Comparison of ENCODE assay signal across 8 cellular contexts in genomic region chr19:34171539-34171876, GRCh38. TPM values are rescaled to one million over a fixed set of nuclear protein-coding genes. Genes with fewer than 3 reads are reported as not detected.
DNase-seq lines count a peak whose midpoint lies in the region; ATAC-seq and TF ChIP-seq lines count a peak whose summit lies in the region.

No MANE protein-coding gene starts in this region.

- H3K36me3 ChIP-seq in RWPE2 (ENCODE audit: low read depth) (peaks cover 23% of the 10 kb centered on the region), tibial nerve (no peaks in the 10 kb centered on the region)

- DNase-seq in activated CD4-positive, alpha-beta T cell treated with anti-CD3 and anti-CD28 coated beads for 36 hours, result peak; percentile 80
- no peak for DNase-seq in activated CD4-positive, alpha-beta T cell treated with anti-CD3 and anti-CD28 coated beads for 1 hour
- no peak for DNase-seq in RWPE2 (ENCODE audit: low spot score)
- peak; percentile 47 for DNase-seq in dermis blood vessel endothelial cell
- no peak for DNase-seq in naive thymus-derived CD8-positive, alpha-beta T cell
- no peak for DNase-seq in tibial nerve (ENCODE audit: low spot score in 2 of 2)
- no peak for DNase-seq in erythroblast (lab: John Stamatoyannopoulos, UW)

- POLR2A ChIA-PET in activated CD4-positive, alpha-beta T cell treated with anti-CD3 and anti-CD28 coated beads for 36 hours (lab: Charles Lee), result interaction anchor here (0.6 to 1.3 kb wide), 5 partner anchors 20 to 186 kb away, joined by 3 to 5 read pairs (median 4); no protein-coding TSS in a partner anchor
- POLR2A ChIA-PET in naive thymus-derived CD8-positive, alpha-beta T cell (lab: Charles Lee), result interaction anchor here (0.6 to 2.8 kb wide), 20 partner anchors 11 to 1200 kb away, joined by 3 to 25 read pairs (median 4); partner anchors contain the start of genes CEP89, GPI, UBA2 and ZNF302

- TF ChIP-seq EP300 in tibial nerve (IDR thresholded peaks at IDR 0.05), result no peak

- CTCF ChIA-PET in activated CD4-positive, alpha-beta T cell treated with anti-CD3 and anti-CD28 coated beads for 36 hours (lab: Charles Lee), result interaction anchor here (1.2 kb wide), 1 partner anchor 49 kb away, joined by 3 read pairs; no protein-coding TSS in a partner anchor

- H3K4me3 ChIP-seq in RWPE2 (ENCODE audit: severe bottlenecking) (peak overlapping the region; percentile 90), tibial nerve (peak overlapping the region; percentile 79 to 96 (median 80))

- H3K36me3 Mint-ChIP-seq in activated CD4-positive, alpha-beta T cell treated with anti-CD3 and anti-CD28 coated beads for 36 hours (ENCODE audit: low read depth), result peaks cover 20% of the 10 kb centered on the region
- peaks cover 1 to 22% (median 8%) of the 10 kb centered on the region in 3 donors for H3K36me3 Mint-ChIP-seq in naive thymus-derived CD8-positive, alpha-beta T cell

- peak; percentile 82 for ATAC-seq in activated CD4-positive, alpha-beta T cell treated with anti-CD3 and anti-CD28 coated beads for 36 hours
- ATAC-seq in HG02763 (IDR thresholded peaks at IDR 0.05; ENCODE audit: unreplicated experiment) (peak; percentile 14), RWPE2 (ENCODE audit: low read depth) (peak; percentile 62)
- no peak for ATAC-seq in naive thymus-derived CD8-positive, alpha-beta T cell

- TF ChIP-seq POLR2A in tibial nerve (IDR thresholded peaks at IDR 0.05) (no peak), erythroblast (IDR thresholded peaks at IDR 0.05; ENCODE audit: low read length) (no peak)

- H3K27me3 Mint-ChIP-seq in activated CD4-positive, alpha-beta T cell treated with anti-CD3 and anti-CD28 coated beads for 36 hours, result no peaks in the 10 kb centered on the region
- no peaks in the 10 kb centered on the region for H3K27me3 Mint-ChIP-seq in naive thymus-derived CD8-positive, alpha-beta T cell

- TF ChIP-seq CTCF in RWPE2 (IDR thresholded peaks at IDR 0.05; ENCODE audit: poor library complexity, severe bottlenecking), result no peak
- TF ChIP-seq CTCF in tibial nerve (IDR thresholded peaks at IDR 0.05), result no peak

- no peaks in the 10 kb centered on the region for H3K27me3 ChIP-seq in RWPE2 (ENCODE audit: insufficient read depth, poor library complexity, severe bottlenecking)
- H3K27me3 ChIP-seq in tibial nerve, result no peaks in the 10 kb centered on the region

- no peaks in the 10 kb centered on the region for H3K9me3 Mint-ChIP-seq in activated CD4-positive, alpha-beta T cell treated with anti-CD3 and anti-CD28 coated beads for 36 hours (ENCODE audit: low read depth)
- H3K9me3 Mint-ChIP-seq in naive thymus-derived CD8-positive, alpha-beta T cell, result no peaks in the 10 kb centered on the region

- H3K27ac Mint-ChIP-seq in activated CD4-positive, alpha-beta T cell treated with anti-CD3 and anti-CD28 coated beads for 36 hours, result peak overlapping the region; percentile 98
- peak overlapping the region; percentile 90 to 100 (median 97) for H3K27ac Mint-ChIP-seq in naive thymus-derived CD8-positive, alpha-beta T cell

- H3K4me1 Mint-ChIP-seq in activated CD4-positive, alpha-beta T cell treated with anti-CD3 and anti-CD28 coated beads for 36 hours, result peaks cover 30% of the 10 kb centered on the region
- peaks cover 10 to 44% (median 38%) of the 10 kb centered on the region in 4 donors for H3K4me1 Mint-ChIP-seq in naive thymus-derived CD8-positive, alpha-beta T cell

- 23 to 27% methylated on average over 9 of the region's 9 CpGs for WGBS in tibial nerve, 2 donors

- H3K27ac ChIP-seq in RWPE2 (ENCODE audit: poor library complexity, severe bottlenecking) (peak overlapping the region; percentile 90), tibial nerve (peak overlapping the region; percentile 98 to 99 (median 99))

- H3K4me1 ChIP-seq in RWPE2 (ENCODE audit: insufficient read depth, poor library complexity, severe bottlenecking) (peaks cover 20% of the 10 kb centered on the region), tibial nerve (peaks cover 3 to 42% (median 33%) of the 10 kb centered on the region in 4 donors)

- H3K9me3 ChIP-seq in RWPE2 (ENCODE audit: severe bottlenecking) (no peaks in the 10 kb centered on the region), tibial nerve (no peaks in the 10 kb centered on the region)

- intact Hi-C loops in activated CD4-positive, alpha-beta T cell treated with anti-CD3 and anti-CD28 coated beads for 36 hours (cut with DNase I, micrococcal nuclease), result loop anchor here (1.0 to 10.0 kb wide), 8 partner anchors 39 to 1767 kb away; partner anchors contain the start of genes CEBPG (in 1 of the 2), DPY19L3 (in 1 of the 2) and NUDT19 (in 1 of the 2)

- H3K4me3 Mint-ChIP-seq in activated CD4-positive, alpha-beta T cell treated with anti-CD3 and anti-CD28 coated beads for 36 hours, result peak overlapping the region; percentile 88
- H3K4me3 Mint-ChIP-seq in naive thymus-derived CD8-positive, alpha-beta T cell, result peak overlapping the region; percentile 80 to 99 (median 92)

RNA-seq across cellular contexts. Expression of gene LSM14A, which starts 0.8 kb away (rescaled TPM):
- 100 to 1,000 TPM in 1 of 2 experiments, 10 to 100 TPM in 1; 89.0 to 151 TPM for total RNA-seq in activated CD4-positive, alpha-beta T cell treated with anti-CD3 and anti-CD28 coated beads for 36 hours
- total RNA-seq in dermis blood vessel endothelial cell, result 62.8 and 99.5 TPM in 2 replicates
- total RNA-seq in naive thymus-derived CD8-positive, alpha-beta T cell, result 100 to 1,000 TPM; 196 to 209 TPM
- polyA plus RNA-seq in naive thymus-derived CD8-positive, alpha-beta T cell, result 100 to 1,000 TPM; 163 to 193 (median 172) TPM
- 100 to 1,000 TPM in 1 of 4 donors, 10 to 100 TPM in 3; 68.4 to 117 (median 98.1) TPM for total RNA-seq in tibial nerve

Comparison
In these comparisons a context has a peak if more than half of its experiments do, and no peak if none do; other contexts are left out.
1. DNase-seq: peak in activated CD4-positive, alpha-beta T cell treated with anti-CD3 and anti-CD28 coated beads for 36 hours (single experiment) and dermis blood vessel endothelial cell (single experiment); none in activated CD4-positive, alpha-beta T cell treated with anti-CD3 and anti-CD28 coated beads for 1 hour (single experiment), RWPE2 (single experiment), naive thymus-derived CD8-positive, alpha-beta T cell (0 of 10), tibial nerve (0 of 2) and erythroblast (0 of 2).
2. ATAC-seq: peak in activated CD4-positive, alpha-beta T cell treated with anti-CD3 and anti-CD28 coated beads for 36 hours (single experiment), HG02763 (single experiment) and RWPE2 (single experiment); none in naive thymus-derived CD8-positive, alpha-beta T cell (0 of 2).